Comparison of ENCODE assay signal across 28 cellular contexts in the genomic region with DNA sequence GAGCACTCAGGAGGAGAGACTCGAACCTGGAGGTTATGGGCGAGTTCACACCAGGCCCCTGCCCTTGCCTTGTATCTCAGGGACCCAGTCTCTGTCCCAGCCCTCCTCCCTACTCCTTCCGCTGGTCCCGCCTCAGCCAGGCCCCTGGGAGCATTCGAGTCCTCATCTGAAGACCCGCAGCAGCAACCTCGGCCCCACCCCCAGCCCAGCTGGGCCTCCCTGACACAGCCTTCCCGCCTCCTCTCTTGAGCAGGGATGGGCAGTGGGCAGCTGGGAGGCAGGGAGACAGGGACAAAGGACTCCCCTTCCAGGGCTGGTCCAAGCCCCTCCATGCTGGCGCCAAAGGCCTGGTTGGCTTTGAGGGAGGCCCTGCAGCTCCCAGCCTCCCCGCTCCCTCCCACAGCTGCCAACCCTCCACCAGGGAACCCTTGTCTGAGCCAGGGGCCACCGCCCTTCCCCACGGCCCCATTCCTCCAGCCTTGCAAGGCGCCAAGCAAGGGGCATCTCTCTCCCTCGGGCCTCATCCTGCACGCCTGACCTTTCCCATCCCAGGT. TPM values are rescaled to one million over a fixed set of nuclear protein-coding genes. Genes with fewer than 3 reads are reported as not detected.
DNase-seq lines count a peak whose midpoint lies in the region; ATAC-seq, FAIRE-seq and TF ChIP-seq lines count a peak whose summit lies in the region.
"Had no signal": no experiment of that assay in that cellular context is flagged by ENCODE, and none has a peak within 500 bp of the region (broad histone marks: within the 10 kb centered on the region; RNA-seq: fewer than 3 reads in every experiment).

No MANE protein-coding gene starts in this region.

- H3K27ac ChIP-seq in BLaER1 (peak overlapping the region; percentile 80), GM23338 (ENCODE audit: low read depth) (no peak overlapping the region)
- H3K27ac ChIP-seq: HL-60 had no signal

- H3K4me1 ChIP-seq in BLaER1 = peaks cover 99% of the 10 kb centered on the region
- H3K4me1 ChIP-seq in GM23338 (ENCODE audit: insufficient read depth) = no peaks in the 10 kb centered on the region

- peaks cover 3% of the 10 kb centered on the region; the same call in 1 of the 3 replicates for H3K36me3 Mint-ChIP-seq in GM23338 (ENCODE audit: low read depth)
- no peaks in the 10 kb centered on the region for H3K36me3 Mint-ChIP-seq in neural crest cell (ENCODE audit: low read depth)
- H3K36me3 Mint-ChIP-seq in activated T-helper 17 cell treated with anti-CD3 and anti-CD28 coated beads, Interleukin-2, amount 50 U/mL, for 72 hours (ENCODE audit: low read depth) = no peaks in the 10 kb centered on the region

- no peak overlapping the region for H3K27ac Mint-ChIP-seq in GM23338
- peak overlapping the region; percentile 12 for H3K27ac Mint-ChIP-seq in neural crest cell (ENCODE audit: unreplicated experiment)
- H3K27ac Mint-ChIP-seq in activated T-helper 17 cell treated with anti-CD3 and anti-CD28 coated beads, Interleukin-2, amount 50 U/mL, for 72 hours = no peak overlapping the region
- H3K27ac Mint-ChIP-seq: CD4-positive, alpha-beta T cell had no signal

- no peak for FAIRE-seq in RCC 7860 (lab: Jason Lieb, UNC)
- FAIRE-seq: GM12892, GM19239, H54 had no signal

- DNase-seq in GM23338 (ENCODE audit: low spot score) (no peak), SK-N-DZ (ENCODE audit: low spot score) (peak; percentile 55), neural crest cell (ENCODE audit: low read depth, low spot score) (no peak), posterior cingulate gyrus (no peak), DMS 273 treated with DMSO at 0.1 percent for 48 hours (lab: John Stamatoyannopoulos, UW) (no peak), RCC 7860 (ENCODE audit: low spot score) (no peak)
- DNase-seq: 8988T; ACHN; CD4-positive, alpha-beta T cell; DMS79 treated with DMSO at 0.1 percent for 48 hours; Kasumi-1; MV-4-11; NCI-H1105; NCI-H1436 treated with DMSO at 0.1 percent for 48 hours; NCI-H187 treated with DMSO at 0.1 percent for 48 hours; NCI-H446; NCI-H526; NCI-H82; SHP77 treated with DMSO at 0.1 percent for 48 hours; SK-N-SH; SW 1271 had no signal

- no peaks in the 10 kb centered on the region for H3K27me3 ChIP-seq in BLaER1
- no peaks in the 10 kb centered on the region for H3K27me3 ChIP-seq in GM23338 (ENCODE audit: insufficient read depth)

- no peaks in the 10 kb centered on the region for H3K9me2 ChIP-seq in GM23338 (ENCODE audit: insufficient read depth)
- H3K9me2 ChIP-seq: SK-N-SH had no signal

- H3F3A ChIP-seq in GM23338 (replicated peaks; ENCODE audit: low read depth) = no peaks in the 10 kb centered on the region

- H3K4me1 Mint-ChIP-seq in GM23338 = peaks cover 3% of the 10 kb centered on the region; the same call in 2 of the 3 replicates
- peaks cover 13% of the 10 kb centered on the region for H3K4me1 Mint-ChIP-seq in neural crest cell
- no peaks in the 10 kb centered on the region for H3K4me1 Mint-ChIP-seq in activated T-helper 17 cell treated with anti-CD3 and anti-CD28 coated beads, Interleukin-2, amount 50 U/mL, for 72 hours

- H3K9ac ChIP-seq in BLaER1 = peak overlapping the region; percentile 11; the same call in 1 of the 2 replicates
- H3K9ac ChIP-seq: SK-N-SH had no signal

- H3K4me2 ChIP-seq in BLaER1 (peak overlapping the region; percentile 89), GM23338 (no peak overlapping the region)
- H3K4me2 ChIP-seq: SK-N-SH had no signal

- peaks cover 4% of the 10 kb centered on the region; the same call in 1 of the 2 replicates for H3K9me3 ChIP-seq in BLaER1
- H3K9me3 ChIP-seq: SK-N-SH had no signal

- H3K9me3 Mint-ChIP-seq in GM23338 (peaks cover 3% of the 10 kb centered on the region; the same call in 1 of the 3 replicates), neural crest cell (no peaks in the 10 kb centered on the region)
- no peaks in the 10 kb centered on the region for H3K9me3 Mint-ChIP-seq in activated T-helper 17 cell treated with anti-CD3 and anti-CD28 coated beads, Interleukin-2, amount 50 U/mL, for 72 hours
- H3K9me3 Mint-ChIP-seq: CD4-positive, alpha-beta T cell had no signal

- no peaks in the 10 kb centered on the region for H4K20me1 ChIP-seq in BLaER1
- no peaks in the 10 kb centered on the region for H4K20me1 ChIP-seq in GM23338 (replicated peaks; ENCODE audit: insufficient read depth)

- H3K27me3 Mint-ChIP-seq in GM23338 (ENCODE audit: insufficient read depth, low read depth, poor library complexity) = peaks cover 18% of the 10 kb centered on the region
- H3K27me3 Mint-ChIP-seq in neural crest cell (ENCODE audit: low read depth) = peaks cover 2% of the 10 kb centered on the region
- H3K27me3 Mint-ChIP-seq in activated T-helper 17 cell treated with anti-CD3 and anti-CD28 coated beads, Interleukin-2, amount 50 U/mL, for 72 hours = peaks cover 4% of the 10 kb centered on the region

- H3K36me3 ChIP-seq in BLaER1 (no peaks in the 10 kb centered on the region), GM23338 (ENCODE audit: insufficient read depth) (no peaks in the 10 kb centered on the region)

- H3K4me3 ChIP-seq in BLaER1 (peak overlapping the region; percentile 44; the same call in 1 of the 2 replicates), GM23338 (no peak overlapping the region)

- intact Hi-C loops in posterior cingulate gyrus (cut with DNase I) = no loop called here

- peak; percentile 17 for ATAC-seq in GM23338
- no peak for ATAC-seq in activated T-helper 17 cell treated with anti-CD3 and anti-CD28 coated beads, Interleukin-2, amount 50 U/mL, for 72 hours (replicated peaks)
- ATAC-seq: Panc1 had no signal

- no peak overlapping the region for H2AFZ ChIP-seq in GM23338

- TF ChIP-seq CTCF in GM23338 (conservative IDR thresholded peaks at IDR 0.05; ENCODE audit: low read depth in 2 of 2) (no peak), neural crest cell (conservative IDR thresholded peaks at IDR 0.05) (no peak)

- no peaks in the 10 kb centered on the region for H3K79me2 ChIP-seq in GM23338 (replicated peaks; ENCODE audit: insufficient read depth)

- H3K4me3 Mint-ChIP-seq in GM23338 (no peak overlapping the region), neural crest cell (no peak overlapping the region)
- no peak overlapping the region for H3K4me3 Mint-ChIP-seq in activated T-helper 17 cell treated with anti-CD3 and anti-CD28 coated beads, Interleukin-2, amount 50 U/mL, for 72 hours
- H3K4me3 Mint-ChIP-seq: CD4-positive, alpha-beta T cell had no signal

TF ChIP-seq in GM23338, 12 proteins besides CTCF, POLR2A, EP300 and RAD21:
- TF ChIP-seq EZH2 (IDR thresholded peaks at IDR 0.05; ENCODE audit: low read depth, unreplicated experiment) (no peak), NANOG (IDR thresholded peaks at IDR 0.05; ENCODE audit: borderline replicate concordance) (no peak), STAT1 (IDR thresholded peaks at IDR 0.05; ENCODE audit: unreplicated experiment) (no peak), EZH2phosphoT487 (IDR thresholded peaks at IDR 0.05; ENCODE audit: unreplicated experiment) (no peak), ZNF331 (CRISPR knock-in tag; IDR thresholded peaks at IDR 0.05; ENCODE audit: low read depth) (no peak)

RNA-seq across cellular contexts. Expression of gene ZC3H18, which starts 15.4 kb away (rescaled TPM):
- 25.2 and 30.0 TPM in 2 replicates for total RNA-seq in GM23338 (2014; rRNA removed; shearing (Covaris generic))
- 40.1 and 40.7 TPM in 2 replicates for polyA plus RNA-seq in GM23338 (2016; fragmentation: Nextera tagmentation; extraction: Ambion mirVana)
- polyA plus RNA-seq in SK-N-DZ (2014; cell fraction: cytosol; rRNA removed) = 24.7 and 26.3 TPM in 2 replicates
- polyA plus RNA-seq in SK-N-DZ (2014; cell fraction: nucleus; rRNA removed) = 41.5 and 57.7 TPM in 2 replicates
- 88.5 and 90.4 TPM in 2 replicates for total RNA-seq in neural crest cell
- total RNA-seq in activated T-helper 17 cell treated with anti-CD3 and anti-CD28 coated beads, Interleukin-2, amount 50 U/mL, for 72 hours = 100 to 1,000 TPM; 103 TPM
